ENCODE assay signal across 14 cellular contexts in the genomic region with DNA sequence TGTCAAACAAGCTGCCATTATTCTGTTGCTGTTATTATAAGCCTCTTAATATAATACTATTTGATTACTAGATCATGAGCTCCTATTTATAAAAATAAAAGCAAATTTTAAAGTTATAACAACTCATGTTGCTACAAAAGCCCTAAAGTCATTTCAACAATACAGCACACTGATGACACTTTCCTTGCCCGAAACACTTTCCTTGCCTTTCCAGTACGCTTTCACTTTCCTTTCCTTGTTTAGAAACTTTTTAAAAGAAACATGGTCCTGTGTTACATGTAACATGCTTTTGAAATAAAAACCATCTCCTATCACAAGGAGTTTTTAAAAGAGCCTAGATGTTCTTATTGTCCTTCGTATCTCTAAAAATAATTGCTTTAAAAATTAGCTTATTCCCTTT.
DNase-seq lines count a peak whose midpoint lies in the region; ATAC-seq, FAIRE-seq and TF ChIP-seq lines count a peak whose summit lies in the region.
"Had no signal": no experiment of that assay in that cellular context is flagged by ENCODE, and none has a peak within 500 bp of the region (broad histone marks: within the 10 kb centered on the region; RNA-seq: fewer than 3 reads in every experiment).

No MANE protein-coding gene starts in this region.

- H3K9me3 ChIP-seq in DOHH2 (ENCODE audit: control insufficient read depth, insufficient read depth, low read length) (no peaks in the 10 kb centered on the region), endothelial cell of umbilical vein (replicated peaks; ENCODE audit: control insufficient read depth, insufficient read depth, low read length) (no peaks in the 10 kb centered on the region), stomach (no peaks in the 10 kb centered on the region)

- dilution Hi-C loops in endothelial cell of umbilical vein (cut with MboI; ENCODE audit: extremely low pct_ligation_motif_present, low sequenced_read_pairs): no loop called here

- no peaks in the 10 kb centered on the region for H3F3A ChIP-seq in DOHH2 (ENCODE audit: control insufficient read depth, insufficient read depth)

- intact Hi-C loops in endothelial cell of umbilical vein (cut with micrococcal nuclease): no loop called here
- intact Hi-C loops in CD14-positive monocyte (cut with micrococcal nuclease): no loop called here
- intact Hi-C loops in stomach (cut with DNase I; ENCODE audit: low total_unique reads): no loop called here

- peaks cover 6% of the 10 kb centered on the region for H3K4me1 Mint-ChIP-seq in CD14-positive monocyte

- DNase-seq in endothelial cell of umbilical vein (ENCODE audit: low read depth, low spot score): no peak
- DNase-seq in NCI-H2171 (lab: John Stamatoyannopoulos, UW): no peak
- no peak for DNase-seq in CD14-positive monocyte (ENCODE audit: low spot score)
- no peak for DNase-seq in stomach
- DNase-seq: DMS 273 treated with DMSO at 0.1 percent for 48 hours; effector CD8-positive, alpha-beta T cell; mammary epithelial cell; nucleus accumbens had no signal

- no peak overlapping the region for H3K4me3 ChIP-seq in DOHH2 (ENCODE audit: low read length)
- H3K4me3 ChIP-seq in endothelial cell of umbilical vein (replicated peaks in 1 of 3; ENCODE audit: insufficient read depth in 1 of 3, low read depth in 1 of 3, low read length in 3 of 3): peak overlapping the region in 1 of 3 experiments; percentile 23
- no peak overlapping the region for H3K4me3 ChIP-seq in stomach
- H3K4me3 ChIP-seq: SK-N-MC had no signal

- no peaks in the 10 kb centered on the region for H3K9me3 Mint-ChIP-seq in CD14-positive monocyte
- H3K9me3 Mint-ChIP-seq: stimulated activated naive CD8-positive, alpha-beta T cell treated with anti-CD3 and anti-CD28 coated beads, Interleukin-15, Interleukin-2, amounts not matched to agents 100 ng/mL and 50 ng/mL, for 24 hours had no signal

- H3K4me1 ChIP-seq in DOHH2 (ENCODE audit: control insufficient read depth, low read length) (no peaks in the 10 kb centered on the region), endothelial cell of umbilical vein (ENCODE audit: control insufficient read depth, extremely low read depth, insufficient read depth, low read length) (no peaks in the 10 kb centered on the region), stomach (no peaks in the 10 kb centered on the region)

- no peak for TF ChIP-seq CTCF in DOHH2 (IDR thresholded peaks at IDR 0.05; ENCODE audit: low read depth, low read length, poor library complexity, severe bottlenecking)
- TF ChIP-seq CTCF in endothelial cell of umbilical vein (IDR thresholded peaks at IDR 0.05; ENCODE audit: extremely low read depth in 1 of 2, insufficient read depth in 1 of 2, low read depth in 1 of 2, low read length in 2 of 2): no peak
- TF ChIP-seq CTCF in CD14-positive monocyte (IDR thresholded peaks at IDR 0.05): no peak
- TF ChIP-seq CTCF in stomach (IDR thresholded peaks at IDR 0.05): no peak

- H3K36me3 ChIP-seq in DOHH2 (ENCODE audit: control insufficient read depth, low read length) (no peaks in the 10 kb centered on the region), endothelial cell of umbilical vein (ENCODE audit: control insufficient read depth in 2 of 2, extremely low read depth in 1 of 2, insufficient read depth in 2 of 2, low read length in 2 of 2) (no peaks in the 10 kb centered on the region), stomach (no peaks in the 10 kb centered on the region)

- 48 to 83% (median 65%) methylated on average over 3 of the region's 3 CpGs for WGBS in stomach, 5 donors

- no peak overlapping the region for H3K27ac Mint-ChIP-seq in CD14-positive monocyte

- H4K20me1 ChIP-seq in DOHH2 (ENCODE audit: control insufficient read depth, insufficient read depth, low read depth, low read length): no peaks in the 10 kb centered on the region
- H4K20me1 ChIP-seq in endothelial cell of umbilical vein (replicated peaks; ENCODE audit: control insufficient read depth, extremely low read depth, insufficient read depth, low read length): no peaks in the 10 kb centered on the region

- no peak overlapping the region for H2AFZ ChIP-seq in endothelial cell of umbilical vein (ENCODE audit: low read depth, low read length)

- H3K9me1 ChIP-seq in endothelial cell of umbilical vein (replicated peaks; ENCODE audit: control insufficient read depth, extremely low read depth, insufficient read depth, low read length): no peaks in the 10 kb centered on the region

- no peaks in the 10 kb centered on the region; the same call in 1 of the 2 replicates for H3K9me2 ChIP-seq in DOHH2 (replicated peaks; ENCODE audit: control insufficient read depth, low read length)

- BruUV-seq in endothelial cell of umbilical vein (replicated peaks; lab: Mats Ljungman, UMichigan): no TSS peak

- TF ChIP-seq EP300 in stomach (IDR thresholded peaks at IDR 0.05): no peak

- TF ChIP-seq POLR2A in endothelial cell of umbilical vein (IDR thresholded peaks at IDR 0.05; ENCODE audit: low read depth, low read length) (no peak), stomach (IDR thresholded peaks at IDR 0.05) (no peak)

- H3K27me3 Mint-ChIP-seq in CD14-positive monocyte (ENCODE audit: low read depth in 3 of 3): peaks cover 0 to 2% (median 0%) of the 10 kb centered on the region in 3 donors
- H3K27me3 Mint-ChIP-seq: stimulated activated naive CD8-positive, alpha-beta T cell treated with anti-CD3 and anti-CD28 coated beads, Interleukin-15, Interleukin-2, amounts not matched to agents 100 ng/mL and 50 ng/mL, for 24 hours had no signal

- H3K27me3 ChIP-seq in DOHH2 (ENCODE audit: control insufficient read depth, low read length): no peaks in the 10 kb centered on the region
- H3K27me3 ChIP-seq in endothelial cell of umbilical vein (ENCODE audit: control insufficient read depth in 2 of 2, insufficient read depth in 2 of 2, low read length in 2 of 2): no peaks in the 10 kb centered on the region
- no peaks in the 10 kb centered on the region for H3K27me3 ChIP-seq in stomach

- H3K9ac ChIP-seq in endothelial cell of umbilical vein (replicated peaks; ENCODE audit: extremely low read depth, insufficient read depth, low read length): no peak overlapping the region

- H3K4me2 ChIP-seq in DOHH2 (ENCODE audit: low read length): peak overlapping the region; percentile 6; the same call in 1 of the 2 replicates
- H3K4me2 ChIP-seq in endothelial cell of umbilical vein (ENCODE audit: insufficient read depth, low read length): peak overlapping the region; percentile 36

- no peak for FAIRE-seq in endothelial cell of umbilical vein (lab: Jason Lieb, UNC)

- H3K79me2 ChIP-seq in DOHH2 (ENCODE audit: control insufficient read depth, low read length): no peaks in the 10 kb centered on the region
- H3K79me2 ChIP-seq in endothelial cell of umbilical vein (ENCODE audit: control insufficient read depth, insufficient read depth, low read length): no peaks in the 10 kb centered on the region

- H3K4me3 Mint-ChIP-seq in CD14-positive monocyte: peak overlapping the region in 1 of 2 donors; percentile 54
- H3K4me3 Mint-ChIP-seq: stimulated activated naive CD8-positive, alpha-beta T cell treated with anti-CD3 and anti-CD28 coated beads, Interleukin-15, Interleukin-2, amounts not matched to agents 100 ng/mL and 50 ng/mL, for 24 hours had no signal

- peak; percentile 86 for ATAC-seq in GM21423 (IDR thresholded peaks at IDR 0.05; ENCODE audit: unreplicated experiment)
- ATAC-seq in HG03520 (IDR thresholded peaks at IDR 0.05; ENCODE audit: unreplicated experiment): peak; percentile 89
- ATAC-seq in HG02884 (IDR thresholded peaks at IDR 0.05; ENCODE audit: unreplicated experiment): no peak

- CTCF ChIA-PET in endothelial cell of umbilical vein (lab: Charles Lee): interaction anchor here (1.3 to 7.9 kb wide), 3 partner anchors 9 to 19 kb away, joined by 3 to 73 read pairs (median 5); no protein-coding TSS in a partner anchor

- H3K36me3 Mint-ChIP-seq in CD14-positive monocyte: no peaks in the 10 kb centered on the region

- H3K27ac ChIP-seq in DOHH2 (ENCODE audit: low read depth, low read length) (no peak overlapping the region), endothelial cell of umbilical vein (ENCODE audit: insufficient read depth, low read depth, low read length) (no peak overlapping the region), stomach (no peak overlapping the region)
- H3K27ac ChIP-seq: SK-N-MC had no signal

- POLR2A ChIA-PET in endothelial cell of umbilical vein (lab: Charles Lee): no interaction called here

TF ChIP-seq in endothelial cell of umbilical vein, 7 proteins besides CTCF, POLR2A, EP300 and RAD21:
- TF ChIP-seq JUN (IDR thresholded peaks at IDR 0.05; ENCODE audit: borderline replicate concordance, insufficient read depth, insufficient read length, low read depth) (no peak), EZH2 (IDR thresholded peaks at IDR 0.05; ENCODE audit: borderline replicate concordance, low read depth, low read length, severe bottlenecking) (no peak), GATA2 (IDR thresholded peaks at IDR 0.05; ENCODE audit: insufficient read depth, insufficient read length, low read depth, low read length) (no peak)
